Comparison of ENCODE assay signal across 1 cellular context in genomic region chr17:66451188-66452149, GRCh38.
TF ChIP-seq lines count a peak whose summit lies in the region.

No MANE protein-coding gene starts in this region.

TF ChIP-seq in HepG2, 621 proteins besides CTCF, POLR2A, EP300 and RAD21 (continued from another document and continues in another):
- TF ChIP-seq JUND (CRISPR knock-in tag; IDR thresholded peaks at IDR 0.05): no peak
- peak; percentile 88 for TF ChIP-seq HNF1B (CRISPR knock-in tag; IDR thresholded peaks at IDR 0.05)
- TF ChIP-seq DDIT3 (CRISPR knock-in tag; IDR thresholded peaks at IDR 0.05): no peak
- TF ChIP-seq ZMAT5 (CRISPR knock-in tag; IDR thresholded peaks at IDR 0.05; ENCODE audit: borderline replicate concordance, low read depth): no peak
- TF ChIP-seq CREB1 (IDR thresholded peaks at IDR 0.05): no peak
- peak; percentile 61; the same call in 1 of the 2 replicates for TF ChIP-seq CREB1 (CRISPR knock-in tag; IDR thresholded peaks at IDR 0.05)
- no peak for TF ChIP-seq GZF1 (CRISPR knock-in tag; IDR thresholded peaks at IDR 0.05)
- 0 out of 2 replicates have a peak, but pooled peaks have one; percentile 62 for TF ChIP-seq MIER3 (CRISPR knock-in tag; IDR thresholded peaks at IDR 0.05; ENCODE audit: borderline replicate concordance)
- no peak for TF ChIP-seq ZFP62 (CRISPR knock-in tag; IDR thresholded peaks at IDR 0.05)
- peak; percentile 72; the same call in 1 of the 2 replicates for TF ChIP-seq PITX1 (CRISPR knock-in tag; IDR thresholded peaks at IDR 0.05)
- no peak for TF ChIP-seq MTF1 (CRISPR knock-in tag; IDR thresholded peaks at IDR 0.05)
- 0 out of 2 replicates have a peak, but pooled peaks have one; percentile 25 for TF ChIP-seq RXRA (CRISPR knock-in tag; IDR thresholded peaks at IDR 0.05)
- TF ChIP-seq GTF2F1 (IDR thresholded peaks at IDR 0.05; ENCODE audit: low read length): no peak
- TF ChIP-seq NFIB (CRISPR knock-in tag; IDR thresholded peaks at IDR 0.05; ENCODE audit: borderline replicate concordance): no peak
- TF ChIP-seq GMEB1 (CRISPR knock-in tag; IDR thresholded peaks at IDR 0.05; ENCODE audit: borderline replicate concordance): no peak
- TF ChIP-seq PAF1 (CRISPR knock-in tag; IDR thresholded peaks at IDR 0.05): no peak
- no peak for TF ChIP-seq ZNF790 (CRISPR knock-in tag; IDR thresholded peaks at IDR 0.05; ENCODE audit: borderline replicate concordance)
- TF ChIP-seq PAXIP1 (CRISPR knock-in tag; conservative IDR thresholded peaks at IDR 0.05): peak; percentile 86
- TF ChIP-seq NFE2L1 (CRISPR knock-in tag; IDR thresholded peaks at IDR 0.05; ENCODE audit: borderline replicate concordance): no peak
- TF ChIP-seq HOXA3 (CRISPR knock-in tag; IDR thresholded peaks at IDR 0.05): peak; percentile 76
- TF ChIP-seq MTA1 (CRISPR knock-in tag; IDR thresholded peaks at IDR 0.05; ENCODE audit: borderline replicate concordance): peak; percentile 41; the same call in 1 of the 2 replicates
- peak; percentile 53; the same call in 1 of the 2 replicates for TF ChIP-seq KMT2B (CRISPR knock-in tag; IDR thresholded peaks at IDR 0.05)
- peak; percentile 56; the same call in 1 of the 2 replicates for TF ChIP-seq ZNF800 (CRISPR knock-in tag; IDR thresholded peaks at IDR 0.05)
- no peak for TF ChIP-seq ZNF317 (CRISPR knock-in tag; IDR thresholded peaks at IDR 0.05)
- no peak for TF ChIP-seq RORA (CRISPR knock-in tag; IDR thresholded peaks at IDR 0.05)
- no peak for TF ChIP-seq ZNF552 (CRISPR knock-in tag; IDR thresholded peaks at IDR 0.05; ENCODE audit: borderline replicate concordance)
- peak; percentile 94 for TF ChIP-seq POGZ (CRISPR knock-in tag; IDR thresholded peaks at IDR 0.05)
- TF ChIP-seq PATZ1 (CRISPR knock-in tag; IDR thresholded peaks at IDR 0.05): peak; percentile 85
- TF ChIP-seq ZNF280D (CRISPR knock-in tag; IDR thresholded peaks at IDR 0.05): peak; percentile 74; the same call in 1 of the 2 replicates
- no peak for TF ChIP-seq CERS6 (CRISPR knock-in tag; IDR thresholded peaks at IDR 0.05)
- no peak for TF ChIP-seq DNMT3B (CRISPR knock-in tag; conservative IDR thresholded peaks at IDR 0.05)
- TF ChIP-seq SMYD3 (CRISPR knock-in tag; IDR thresholded peaks at IDR 0.05): no peak
- no peak for TF ChIP-seq HMG20B (CRISPR knock-in tag; conservative IDR thresholded peaks at IDR 0.05)
- TF ChIP-seq TFAP4 (IDR thresholded peaks at IDR 0.05; ENCODE audit: borderline replicate concordance, low read depth): no peak
- no peak for TF ChIP-seq ZBTB3 (CRISPR knock-in tag; IDR thresholded peaks at IDR 0.05; ENCODE audit: borderline replicate concordance, low read depth)
- TF ChIP-seq CENPBD1 (CRISPR knock-in tag; IDR thresholded peaks at IDR 0.05; ENCODE audit: borderline replicate concordance, low read depth): no peak
- TF ChIP-seq GRHL1 (CRISPR knock-in tag; conservative IDR thresholded peaks at IDR 0.05): no peak
- TF ChIP-seq RELA (CRISPR knock-in tag; IDR thresholded peaks at IDR 0.05): no peak
